8 cellular contexts compared by ENCODE assay signal in genomic region chr9:118595719-118596305, GRCh38.
DNase-seq lines count a peak whose midpoint lies in the region; ATAC-seq and TF ChIP-seq lines count a peak whose summit lies in the region.

No MANE protein-coding gene starts in this region.

- ATAC-seq in HG02973 (IDR thresholded peaks at IDR 0.05; ENCODE audit: unreplicated experiment), result no peak

- H2AFZ ChIP-seq in neuronal stem cell (ENCODE audit: low read length), result no peak overlapping the region

- peak in 55 of 56 donors; percentile 22 to 73 (median 58) for TF ChIP-seq CTCF in dorsolateral prefrontal cortex (IDR thresholded peaks at IDR 0.05 in 54 of 56, conservative IDR thresholded peaks at IDR 0.05 in 2 of 56; ENCODE audit: low read depth in 1 of 56, partially characterized antibody in 56 of 56)

- no peak overlapping the region for H2BK15ac ChIP-seq in neuronal stem cell (ENCODE audit: low read length)

- H2BK12ac ChIP-seq in neuronal stem cell (ENCODE audit: low read length), result no peak overlapping the region

- H2AK5ac ChIP-seq in neuronal stem cell (ENCODE audit: low read depth, low read length), result no peak overlapping the region

- no peak overlapping the region for H2BK120ac ChIP-seq in neuronal stem cell (ENCODE audit: low read depth, low read length)

- H3K14ac ChIP-seq in neuronal stem cell (ENCODE audit: low read length), result no peak overlapping the region

- H3K9me3 ChIP-seq in neuronal stem cell (replicated peaks in 1 of 2; ENCODE audit: control insufficient read depth in 2 of 2, insufficient read depth in 1 of 2, low read depth in 1 of 2, low read length in 2 of 2), result no peaks in the 10 kb centered on the region

- WGBS in neuronal stem cell (ENCODE audit: extremely low coverage in 2 of 2, insufficient read length in 2 of 2, insufficient replicate concordance in 1 of 2), 2 donors, result no CpG with 5 or more reads among the region's 3 CpGs

- H3K4ac ChIP-seq in neuronal stem cell (ENCODE audit: low read length), result no peak overlapping the region

- peaks cover 0 to 9% of the 10 kb centered on the region in 2 donors for H3K4me1 ChIP-seq in neuronal stem cell (ENCODE audit: control insufficient read depth in 2 of 2, insufficient read depth in 1 of 2, low read depth in 1 of 2, low read length in 2 of 2)

- H3K4me2 ChIP-seq in neuronal stem cell (ENCODE audit: insufficient read depth, low read length, poor library complexity, severe bottlenecking), result no peak overlapping the region

- no peak overlapping the region for H4K91ac ChIP-seq in neuronal stem cell (ENCODE audit: low read depth, low read length, poor library complexity)

- no peaks in the 10 kb centered on the region for H3K27me3 ChIP-seq in dorsolateral prefrontal cortex
- no peaks in the 10 kb centered on the region for H3K27me3 ChIP-seq in neuronal stem cell (ENCODE audit: control insufficient read depth in 3 of 3, insufficient read depth in 3 of 3, low read depth in 1 of 3, low read length in 3 of 3)

- H2BK5ac ChIP-seq in neuronal stem cell (ENCODE audit: low read length), result no peak overlapping the region

- intact Hi-C loops in dorsolateral prefrontal cortex (cut with DNase I), result loop anchor here in 1 of 2 donors (10.0 kb wide), 1 partner anchor 769 kb away; the partner anchor contains the start of gene BRINP1

- no peak overlapping the region for H3K23ac ChIP-seq in neuronal stem cell (ENCODE audit: low read depth, low read length, poor library complexity)

- H3K36me3 ChIP-seq in neuronal stem cell (replicated peaks in 1 of 2; ENCODE audit: control insufficient read depth in 2 of 2, insufficient read depth in 2 of 2, low read length in 2 of 2), result no peaks in the 10 kb centered on the region

- no peak overlapping the region for H3K27ac ChIP-seq in dorsolateral prefrontal cortex
- H3K27ac ChIP-seq in neuronal stem cell (replicated peaks; ENCODE audit: low read length), result no peak overlapping the region

- H3K4me3 ChIP-seq in dorsolateral prefrontal cortex (no peak overlapping the region), neuronal stem cell (ENCODE audit: low read length in 2 of 2) (no peak overlapping the region)

- no peak overlapping the region for H3K9ac ChIP-seq in neuronal stem cell (ENCODE audit: low read depth, low read length, poor library complexity)

- DNase-seq in NCI-H1105 treated with DMSO at 0.1 percent for 48 hours (lab: John Stamatoyannopoulos, UW), result peak; percentile 54
- DNase-seq in NCI-H1105 (lab: John Stamatoyannopoulos, UW), result no peak
- DNase-seq in NCI-H446 treated with DMSO at 0.1 percent for 48 hours (lab: John Stamatoyannopoulos, UW), result peak; percentile 17
- peak in 9 of 10 donors; percentile 40 to 72 (median 53) for DNase-seq in dorsolateral prefrontal cortex
- peak; percentile 38 for DNase-seq in neuronal stem cell (ENCODE audit: low spot score)
- DNase-seq in GDM1 (lab: John Stamatoyannopoulos, UW), result no peak
- DNase-seq in stimulated activated CD8-positive, alpha-beta memory T cell treated with anti-CD3 and anti-CD28 coated beads, Interleukin-4, amount 100 ng/mL, for 48 hours, result no peak

- no peak overlapping the region for H3K18ac ChIP-seq in neuronal stem cell (ENCODE audit: low read length)

- H4K8ac ChIP-seq in neuronal stem cell (ENCODE audit: low read depth, low read length), result no peak overlapping the region

- H3K79me1 ChIP-seq in neuronal stem cell (ENCODE audit: low read depth, low read length), result no peaks in the 10 kb centered on the region

Comparison
In these comparisons a context has a peak if more than half of its experiments do, and no peak if none do; other contexts are left out.
1. DNase-seq: peak in NCI-H1105 treated with DMSO at 0.1 percent for 48 hours (single experiment), NCI-H446 treated with DMSO at 0.1 percent for 48 hours (single experiment), dorsolateral prefrontal cortex (9 of 10) and neuronal stem cell (single experiment); none in NCI-H1105 (single experiment), GDM1 (single experiment) and stimulated activated CD8-positive, alpha-beta memory T cell treated with anti-CD3 and anti-CD28 coated beads, Interleukin-4, amount 100 ng/mL, for 48 hours (single experiment).